ENCODE assay signal across 14 cellular contexts in the genomic region with DNA sequence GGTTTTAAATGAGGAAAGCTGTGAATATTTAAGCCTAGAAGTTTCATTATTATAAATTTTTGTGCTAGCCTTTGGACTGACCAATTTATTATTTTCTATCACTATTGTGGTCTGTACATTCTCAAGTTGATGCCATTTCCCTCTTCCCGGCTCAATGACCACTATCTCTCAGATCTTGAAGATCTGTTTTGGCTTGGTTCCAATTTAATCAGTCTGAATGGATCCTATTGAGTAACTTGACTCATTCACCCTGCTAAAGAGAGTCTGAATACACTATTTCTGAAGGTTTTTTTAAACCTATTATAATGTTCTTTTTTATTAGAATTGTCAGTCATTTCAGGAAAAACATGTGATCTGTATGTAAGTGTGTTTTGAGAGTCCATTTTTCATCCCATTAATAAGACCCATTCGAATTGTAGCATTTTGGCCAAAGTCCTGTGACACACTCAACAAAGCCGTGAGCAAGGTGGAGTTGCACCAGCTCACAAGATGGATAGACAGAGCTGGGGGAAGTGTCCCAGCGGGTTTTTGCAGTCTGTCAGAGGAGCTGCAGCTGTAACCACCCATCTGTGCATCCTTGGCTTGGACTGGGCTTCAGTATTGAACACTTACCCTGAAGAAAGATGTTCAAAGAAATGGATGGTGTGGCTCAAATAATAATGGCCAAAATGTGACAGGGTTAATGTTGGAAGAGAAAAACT.
DNase-seq lines count a peak whose midpoint lies in the region; ATAC-seq and TF ChIP-seq lines count a peak whose summit lies in the region.
"Had no signal": no experiment of that assay in that cellular context is flagged by ENCODE, and none has a peak within 500 bp of the region (broad histone marks: within the 10 kb centered on the region; RNA-seq: fewer than 3 reads in every experiment).

No MANE protein-coding gene starts in this region.

- 58 to 85% methylated on average over 2 to 4 of the region's 4 CpGs for WGBS in gastroesophageal sphincter (ENCODE audit: low coverage in 1 of 2), 2 donors

- no peak for TF ChIP-seq EP300 in gastroesophageal sphincter (IDR thresholded peaks at IDR 0.05)

- H3K36me3 Mint-ChIP-seq in MCF 10A (ENCODE audit: insufficient read depth, unreplicated experiment), result no peaks in the 10 kb centered on the region
- H3K36me3 Mint-ChIP-seq: activated naive CD4-positive, alpha-beta T cell treated with anti-CD3 and anti-CD28 coated beads, Interleukin-2, amount 50 U/mL, for 24 hours had no signal

- intact Hi-C loops in MCF 10A (cut with micrococcal nuclease) (loop anchor here (5.0 to 10.0 kb wide), 2 partner anchors 109 to 143 kb away; a partner anchor contains a TSS), breast epithelium (cut with DNase I; ENCODE audit: low total_unique reads) (no loop called here), left lung (cut with DNase I) (no loop called here)

- no TSS peak for BruUV-seq in MCF 10A (replicated peaks; lab: Mats Ljungman, UMichigan)

- H3K9me3 Mint-ChIP-seq in MCF 10A (ENCODE audit: unreplicated experiment), result no peaks in the 10 kb centered on the region
- H3K9me3 Mint-ChIP-seq: activated naive CD4-positive, alpha-beta T cell treated with anti-CD3 and anti-CD28 coated beads, Interleukin-2, amount 50 U/mL, for 24 hours had no signal

- peak overlapping the region; percentile 49 for H3K27ac Mint-ChIP-seq in MCF 10A (ENCODE audit: low read depth, unreplicated experiment)
- H3K27ac Mint-ChIP-seq: activated naive CD4-positive, alpha-beta T cell treated with anti-CD3 and anti-CD28 coated beads, Interleukin-2, amount 50 U/mL, for 24 hours had no signal

- H3K4me1 Mint-ChIP-seq in MCF 10A (ENCODE audit: insufficient read depth, unreplicated experiment), result peaks cover 29% of the 10 kb centered on the region
- H3K4me1 Mint-ChIP-seq: activated naive CD4-positive, alpha-beta T cell treated with anti-CD3 and anti-CD28 coated beads, Interleukin-2, amount 50 U/mL, for 24 hours had no signal

- DNase-seq in MCF 10A (ENCODE audit: unreplicated experiment) (no peak), breast epithelium (ENCODE audit: low spot score in 2 of 2) (no peak), OCI-M1 (lab: John Stamatoyannopoulos, UW) (peak; percentile 26), MV-4-11 (lab: John Stamatoyannopoulos, UW) (no peak), GM20000 (ENCODE audit: low spot score) (no peak), mucosa of gallbladder (ENCODE audit: low spot score) (no peak), left lung (no peak)
- DNase-seq: midbrain; NCI-H2081 treated with DMSO at 0.1 percent for 48 hours; stimulated activated naive CD4-positive, alpha-beta T cell had no signal

- H3K4me3 ChIP-seq in breast epithelium (no peak overlapping the region), gastroesophageal sphincter (no peak overlapping the region), left lung (no peak overlapping the region)
- H3K4me3 ChIP-seq: cardiac muscle cell had no signal

- H3K4me1 ChIP-seq in breast epithelium (no peaks in the 10 kb centered on the region), gastroesophageal sphincter (peaks cover 0 to 87% (median 13%) of the 10 kb centered on the region in 3 donors), left lung (peaks cover 0 to 3% of the 10 kb centered on the region in 2 donors)

- H3K4me3 Mint-ChIP-seq in MCF 10A (ENCODE audit: unreplicated experiment), result peak overlapping the region; percentile 56
- H3K4me3 Mint-ChIP-seq: activated naive CD4-positive, alpha-beta T cell treated with anti-CD3 and anti-CD28 coated beads, Interleukin-2, amount 50 U/mL, for 24 hours had no signal

- no peaks in the 10 kb centered on the region for H3K27me3 Mint-ChIP-seq in MCF 10A (ENCODE audit: insufficient read depth, unreplicated experiment)
- H3K27me3 Mint-ChIP-seq: activated naive CD4-positive, alpha-beta T cell treated with anti-CD3 and anti-CD28 coated beads, Interleukin-2, amount 50 U/mL, for 24 hours had no signal

- POLR2A ChIA-PET in MCF 10A (lab: Yijun Ruan, JAX), result interaction anchor here (0.7 to 3.6 kb wide), 15 partner anchors 9 to 178 kb away, joined by 3 to 26 read pairs (median 6); a partner anchor contains a TSS

- peak overlapping the region in 1 of 2 donors; percentile 0 for H3K27ac ChIP-seq in breast epithelium
- peak overlapping the region in 3 of 4 donors; percentile 55 to 69 (median 67) for H3K27ac ChIP-seq in gastroesophageal sphincter
- no peak overlapping the region for H3K27ac ChIP-seq in left lung
- H3K27ac ChIP-seq: cardiac muscle cell, HL-60 had no signal

- H3K27me3 ChIP-seq in breast epithelium (no peaks in the 10 kb centered on the region), gastroesophageal sphincter (no peaks in the 10 kb centered on the region), left lung (no peaks in the 10 kb centered on the region)
- H3K27me3 ChIP-seq: cardiac muscle cell had no signal

- CTCF ChIA-PET in MCF 10A (lab: Yijun Ruan, JAX), result interaction anchor here (0.7 to 1.1 kb wide), 3 partner anchors 44 to 249 kb away, joined by 3 to 4 read pairs (median 3); no protein-coding TSS in a partner anchor

- TF ChIP-seq POLR2A in breast epithelium (IDR thresholded peaks at IDR 0.05) (no peak), gastroesophageal sphincter (IDR thresholded peaks at IDR 0.05) (no peak)

- H3K36me3 ChIP-seq in breast epithelium, result no peaks in the 10 kb centered on the region
- H3K36me3 ChIP-seq in gastroesophageal sphincter, result no peaks in the 10 kb centered on the region
- H3K36me3 ChIP-seq in left lung, result no peaks in the 10 kb centered on the region
- H3K36me3 ChIP-seq: cardiac muscle cell had no signal

- ATAC-seq in gastroesophageal sphincter (peak; percentile 31), left lung (no peak)

- no peaks in the 10 kb centered on the region for H3K9me3 ChIP-seq in breast epithelium
- no peaks in the 10 kb centered on the region for H3K9me3 ChIP-seq in gastroesophageal sphincter
- H3K9me3 ChIP-seq in left lung, result no peaks in the 10 kb centered on the region

- TF ChIP-seq CTCF in MCF 10A (IDR thresholded peaks at IDR 0.05; ENCODE audit: unreplicated experiment) (no peak), breast epithelium (IDR thresholded peaks at IDR 0.05) (no peak), gastroesophageal sphincter (IDR thresholded peaks at IDR 0.05) (no peak), GM20000 (IDR thresholded peaks at IDR 0.05; ENCODE audit: extremely low read depth, missing control alignments) (no peak), left lung (IDR thresholded peaks at IDR 0.05) (no peak)

Comparison
In these comparisons a context has a peak if more than half of its experiments do, and no peak if none do; other contexts are left out.
1. H3K27ac ChIP-seq: peak in gastroesophageal sphincter (3 of 4); none in left lung (0 of 2).